1 cellular context compared by ENCODE assay signal in the genomic region with DNA sequence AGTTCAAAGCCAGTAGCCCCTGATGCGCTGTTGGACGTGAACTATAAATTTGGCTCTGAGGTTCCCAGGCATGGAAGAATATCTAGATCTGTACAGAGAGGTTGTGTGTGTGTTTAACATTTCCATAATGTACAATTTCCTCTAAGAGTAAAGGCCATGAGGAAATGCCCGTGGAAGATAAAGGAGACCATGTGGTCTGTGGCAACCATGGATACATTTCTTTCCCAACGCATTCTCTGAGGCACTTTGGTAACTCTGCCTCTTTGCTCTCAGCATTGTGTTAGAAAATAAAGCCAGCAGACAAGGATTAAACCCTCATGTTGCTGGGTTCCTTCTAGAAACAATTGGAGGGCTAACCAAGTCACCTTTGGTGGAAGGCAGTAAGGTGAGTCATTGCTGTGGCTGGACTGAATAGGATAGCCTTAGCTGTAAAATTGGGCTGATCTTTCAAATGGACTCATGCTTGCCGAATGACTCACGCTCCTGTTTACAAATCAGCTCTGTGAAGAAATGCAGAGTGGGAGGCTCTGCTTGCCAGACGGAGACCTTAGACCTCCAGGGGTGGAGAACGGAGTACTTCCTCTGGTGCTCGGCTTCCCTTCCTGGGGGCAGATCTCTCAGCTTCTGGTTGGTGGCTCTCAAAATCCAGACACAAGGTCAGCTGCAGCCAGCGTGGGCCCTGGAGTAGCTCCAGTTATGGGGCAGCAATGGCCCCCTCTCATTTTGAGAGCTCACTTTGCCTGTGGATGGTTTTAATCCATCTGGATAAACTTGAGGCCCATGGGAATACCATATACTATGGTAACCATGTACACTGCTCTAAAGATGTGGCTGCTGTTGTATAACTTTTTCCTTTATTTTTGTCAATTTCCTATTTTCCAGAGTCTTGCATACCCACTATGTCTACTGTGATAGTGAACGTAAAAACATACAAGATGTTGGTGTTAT.
TF ChIP-seq lines count a peak whose summit lies in the region.

No MANE protein-coding gene starts in this region.

TF ChIP-seq in IMR-90, 13 proteins besides CTCF, POLR2A, EP300 and RAD21 (continued from another document):
- TF ChIP-seq CEBPB (IDR thresholded peaks at IDR 0.05; ENCODE audit: low read depth, low read length) (peak; percentile 86), RCOR1 (IDR thresholded peaks at IDR 0.05; ENCODE audit: insufficient replicate concordance, low read length) (peak; percentile 90), MAFK (IDR thresholded peaks at IDR 0.05; ENCODE audit: low read depth, low read length) (peak; percentile 68), SMC3 (IDR thresholded peaks at IDR 0.05; ENCODE audit: low read depth, low read length) (no peak; the same call in 1 of the 2 replicates), CHD1 (IDR thresholded peaks at IDR 0.05; ENCODE audit: low read depth, low read length) (no peak), BHLHE40 (IDR thresholded peaks at IDR 0.05; ENCODE audit: low read depth, low read length) (peak; percentile 79)
TF ChIP-seq in IMR-90: peak in this region for 10.
